ENCODE assay signal across 13 cellular contexts in genomic region chr9:97802276-97802675, GRCh38. TPM values are rescaled to one million over a fixed set of nuclear protein-coding genes. Genes with fewer than 3 reads are reported as not detected.
DNase-seq lines count a peak whose midpoint lies in the region; ATAC-seq and TF ChIP-seq lines count a peak whose summit lies in the region.
"Had no signal": no experiment of that assay in that cellular context is flagged by ENCODE, and none has a peak within 500 bp of the region (broad histone marks: within the 10 kb centered on the region; RNA-seq: fewer than 3 reads in every experiment).

No MANE protein-coding gene starts in this region.

- no peaks in the 10 kb centered on the region for H3K36me3 Mint-ChIP-seq in activated naive CD4-positive, alpha-beta T cell treated with anti-CD3 and anti-CD28 coated beads for 36 hours (ENCODE audit: low read depth)

- H3K27me3 ChIP-seq in suprapubic skin (peaks cover 8% of the 10 kb centered on the region), right atrium auricular region (peaks cover 0 to 5% of the 10 kb centered on the region in 2 donors)

- H3K4me3 ChIP-seq in fibroblast of mammary gland (ENCODE audit: control insufficient read depth, low read depth, low read length) = no peak overlapping the region
- no peak overlapping the region for H3K4me3 ChIP-seq in suprapubic skin
- no peak overlapping the region for H3K4me3 ChIP-seq in right atrium auricular region

- no peak for DNase-seq in activated naive CD4-positive, alpha-beta T cell treated with anti-CD3 and anti-CD28 coated beads for 36 hours
- no peak for DNase-seq in activated naive CD4-positive, alpha-beta T cell treated with Interleukin-2 at 50 U/mL for 16 hours
- peak; percentile 61 for DNase-seq in SW480 (ENCODE audit: low spot score)
- peak; percentile 60 for DNase-seq in fibroblast of mammary gland (ENCODE audit: low read depth)
- no peak for DNase-seq in suprapubic skin (ENCODE audit: low spot score in 2 of 2)
- no peak for DNase-seq in right atrium auricular region (ENCODE audit: low spot score)
- no peak for DNase-seq in NCI-H2196 treated with DMSO at 0.1 percent for 48 hours (lab: John Stamatoyannopoulos, UW; ENCODE audit: unreplicated experiment)
- DNase-seq: activated CD8-positive, alpha-beta memory T cell treated with anti-CD3 and anti-CD28 coated beads for 24 hours; BE2C; Kasumi-1 had no signal

- H3K9me3 Mint-ChIP-seq in activated naive CD4-positive, alpha-beta T cell treated with anti-CD3 and anti-CD28 coated beads for 36 hours = no peaks in the 10 kb centered on the region

- H3K27ac Mint-ChIP-seq in activated naive CD4-positive, alpha-beta T cell treated with anti-CD3 and anti-CD28 coated beads for 36 hours = no peak overlapping the region

- no peak for TF ChIP-seq EP300 in suprapubic skin (IDR thresholded peaks at IDR 0.05)

- H3K36me3 ChIP-seq in suprapubic skin (no peaks in the 10 kb centered on the region), right atrium auricular region (no peaks in the 10 kb centered on the region)
- H3K36me3 ChIP-seq: BE2C, tibial nerve had no signal

- H3K9me3 ChIP-seq in suprapubic skin (no peaks in the 10 kb centered on the region), right atrium auricular region (no peaks in the 10 kb centered on the region)
- H3K9me3 ChIP-seq: BE2C, tibial nerve had no signal

- CTCF ChIA-PET in activated naive CD4-positive, alpha-beta T cell treated with anti-CD3 and anti-CD28 coated beads for 36 hours (lab: Charles Lee) = interaction anchor here (0.7 kb wide), 2 partner anchors 98 to 105 kb away, joined by 3 to 4 read pairs; no protein-coding TSS in a partner anchor

- no peak for TF ChIP-seq POLR2A in suprapubic skin (IDR thresholded peaks at IDR 0.05)

- TF ChIP-seq CTCF in fibroblast of mammary gland (conservative IDR thresholded peaks at IDR 0.05; ENCODE audit: control insufficient read depth, insufficient read depth, low read depth, low read length) (no peak), suprapubic skin (IDR thresholded peaks at IDR 0.05) (no peak), right atrium auricular region (IDR thresholded peaks at IDR 0.05) (no peak)

- H3K27me3 Mint-ChIP-seq in activated naive CD4-positive, alpha-beta T cell treated with anti-CD3 and anti-CD28 coated beads for 36 hours (ENCODE audit: low read depth) = peaks cover 13% of the 10 kb centered on the region

- peak overlapping the region; percentile 19 for H3K4me3 Mint-ChIP-seq in activated naive CD4-positive, alpha-beta T cell treated with anti-CD3 and anti-CD28 coated beads for 36 hours

- peaks cover 18% of the 10 kb centered on the region for H3K4me1 ChIP-seq in suprapubic skin
- H3K4me1 ChIP-seq in right atrium auricular region = peaks cover 0 to 8% of the 10 kb centered on the region in 2 donors
- H3K4me1 ChIP-seq: BE2C had no signal

- WGBS in suprapubic skin = 57% methylated on average over 5 of the region's 6 CpGs

- no peak for ATAC-seq in GM21723 (IDR thresholded peaks at IDR 0.05; ENCODE audit: unreplicated experiment)

- intact Hi-C loops in activated naive CD4-positive, alpha-beta T cell treated with anti-CD3 and anti-CD28 coated beads for 36 hours (cut with micrococcal nuclease) = loop anchor here (2.0 to 10.0 kb wide), 3 partner anchors 51 to 253 kb away; partner anchors contain the start of genes FOXE1 and NANS

- peak overlapping the region; percentile 31 for H3K27ac ChIP-seq in suprapubic skin
- no peak overlapping the region for H3K27ac ChIP-seq in right atrium auricular region
- H3K27ac ChIP-seq: tibial nerve had no signal

- H3K4me1 Mint-ChIP-seq in activated naive CD4-positive, alpha-beta T cell treated with anti-CD3 and anti-CD28 coated beads for 36 hours (ENCODE audit: low read depth) = peaks cover 8% of the 10 kb centered on the region

RNA-seq across cellular contexts. Expression of gene FOXE1, which starts 50.8 kb away (rescaled TPM):
- under 1 TPM; 0.10 TPM for total RNA-seq in activated naive CD4-positive, alpha-beta T cell treated with anti-CD3 and anti-CD28 coated beads for 36 hours
- total RNA-seq in suprapubic skin = 1 to 10 TPM in 3 of 4 donors, under 1 TPM in 1; 0.48 to 3.9 (median 2.0) TPM
- not detected for total RNA-seq in right atrium auricular region
- total RNA-seq: dermis microvascular lymphatic vessel endothelial cell, tibial nerve had no signal

Comparison
In these comparisons a context has a peak if more than half of its experiments do, and no peak if none do; other contexts are left out.
1. DNase-seq: peak in SW480 (single experiment) and fibroblast of mammary gland (single experiment); none in activated naive CD4-positive, alpha-beta T cell treated with anti-CD3 and anti-CD28 coated beads for 36 hours (single experiment), activated naive CD4-positive, alpha-beta T cell treated with Interleukin-2 at 50 U/mL for 16 hours (single experiment), suprapubic skin (0 of 2), right atrium auricular region (single experiment) and NCI-H2196 treated with DMSO at 0.1 percent for 48 hours (single experiment).